1 cellular context compared by ENCODE assay signal in the genomic region with DNA sequence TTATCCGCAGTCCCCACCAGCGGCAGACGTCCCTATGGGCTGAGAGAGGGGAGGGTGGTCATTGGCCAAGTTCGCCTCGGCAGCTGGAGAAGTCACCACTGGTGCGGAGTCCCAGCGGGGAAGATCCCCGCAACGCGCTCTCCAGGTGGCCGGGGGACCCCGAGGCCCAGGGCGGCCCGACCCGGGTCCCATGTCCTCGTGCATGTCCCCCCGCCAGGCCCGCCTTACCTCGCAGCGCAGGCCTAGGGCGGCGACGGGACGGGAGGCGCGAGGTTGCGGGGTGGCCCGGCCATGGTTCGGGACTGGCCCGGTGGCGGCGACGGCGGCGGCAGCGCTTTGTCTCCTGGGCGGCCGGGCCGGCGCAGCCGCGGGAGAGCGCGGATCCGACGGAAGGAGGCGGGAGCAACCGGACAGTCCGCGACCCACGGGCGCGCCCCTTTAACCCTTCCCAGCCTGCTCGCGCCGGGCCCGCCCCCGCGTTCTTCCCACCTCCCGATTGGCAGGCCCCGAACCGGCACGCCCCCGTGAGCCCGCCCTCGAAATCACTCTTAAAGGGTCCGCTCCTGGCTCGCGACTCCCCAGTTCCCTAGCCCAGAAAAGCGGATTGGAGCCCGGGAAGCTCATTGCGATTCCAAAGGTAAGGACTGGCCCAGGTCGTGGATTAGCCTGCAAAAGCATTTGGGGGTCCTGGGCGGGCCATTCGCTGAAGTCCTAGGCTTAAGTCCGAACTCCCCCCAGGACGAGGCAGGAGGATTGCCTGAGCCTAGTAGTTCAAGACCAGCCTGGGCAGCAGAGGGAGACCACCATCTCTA.
TF ChIP-seq lines count a peak whose summit lies in the region.

A gene with protein sequence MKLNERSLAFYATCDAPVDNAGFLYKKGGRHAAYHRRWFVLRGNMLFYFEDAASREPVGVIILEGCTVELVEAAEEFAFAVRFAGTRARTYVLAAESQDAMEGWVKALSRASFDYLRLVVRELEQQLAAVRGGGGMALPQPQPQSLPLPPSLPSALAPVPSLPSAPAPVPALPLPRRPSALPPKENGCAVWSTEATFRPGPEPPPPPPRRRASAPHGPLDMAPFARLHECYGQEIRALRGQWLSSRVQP (minus strand): TSS at position 412 of the 812 bp plus-strand sequence. CDS start 5,668 bp downstream, outside the sequence.

TF ChIP-seq in K562, 482 proteins besides CTCF, POLR2A, EP300 and RAD21 (continued from another document and continues in another):
- TF ChIP-seq MAFF (IDR thresholded peaks at IDR 0.05; ENCODE audit: low read length) (no peak), ZNF282 (CRISPR knock-in tag; IDR thresholded peaks at IDR 0.05) (0 out of 2 replicates have a peak, but pooled peaks have one; percentile 44), HCFC1 (IDR thresholded peaks at IDR 0.05; ENCODE audit: low read depth, low read length) (no peak), ZNF695 (CRISPR knock-in tag; IDR thresholded peaks at IDR 0.05) (no peak), TSC22D4 (tag; IDR thresholded peaks at IDR 0.05) (no peak), CHD1 (IDR thresholded peaks at IDR 0.05; ENCODE audit: low read length) (no peak), BRCA1 (IDR thresholded peaks at IDR 0.05) (no peak), BRCA1 (CRISPR knock-in tag; IDR thresholded peaks at IDR 0.05) (no peak), RB1 (IDR thresholded peaks at IDR 0.05; ENCODE audit: low read depth) (peak; percentile 87), HDGF (IDR thresholded peaks at IDR 0.05) (no peak), NELFE (IDR thresholded peaks at IDR 0.05; ENCODE audit: insufficient read depth, insufficient read length) (no peak), ZNF143 (CRISPR knock-in tag; IDR thresholded peaks at IDR 0.05) (no peak), ETV5 (CRISPR knock-in tag; IDR thresholded peaks at IDR 0.05; ENCODE audit: low read depth) (no peak), ZNF121 (CRISPR knock-in tag; conservative IDR thresholded peaks at IDR 0.05) (no peak), PYGO2 (tag; IDR thresholded peaks at IDR 0.05) (no peak), ZBTB7A (IDR thresholded peaks at IDR 0.05; ENCODE audit: borderline replicate concordance, control insufficient read depth, low read depth, low read length) (peak; percentile 65; the same call in 1 of the 2 replicates), TRIM28 (IDR thresholded peaks at IDR 0.05) (no peak), ELF4 (CRISPR knock-in tag; IDR thresholded peaks at IDR 0.05) (no peak), BRD4 (IDR thresholded peaks at IDR 0.05) (no peak), RBM14 (IDR thresholded peaks at IDR 0.05; ENCODE audit: borderline replicate concordance, insufficient read depth, low read depth, low read length) (no peak), SOX6 (IDR thresholded peaks at IDR 0.05) (0 out of 2 replicates have a peak, but pooled peaks have one; percentile 29), NONO (IDR thresholded peaks at IDR 0.05; ENCODE audit: low read depth in 2 of 2, low read length in 1 of 2) (peak in 1 of 2 experiments; percentile 37; a peak in 1 of 4 replicates), NR2C2 (CRISPR knock-in tag; IDR thresholded peaks at IDR 0.05) (0 out of 2 replicates have a peak, but pooled peaks have one; percentile 14), NR2C2 (tag; IDR thresholded peaks at IDR 0.05) (no peak), ZNF584 (CRISPR knock-in tag; IDR thresholded peaks at IDR 0.05; ENCODE audit: low read depth) (no peak), KLF16 (IDR thresholded peaks at IDR 0.05) (peak; percentile 33; the same call in 1 of the 2 replicates), CREBBP (IDR thresholded peaks at IDR 0.05; ENCODE audit: low read depth, low read length) (no peak), SMAD4 (CRISPR knock-in tag; conservative IDR thresholded peaks at IDR 0.05) (peak; percentile 45; the same call in 1 of the 2 replicates), BDP1 (IDR thresholded peaks at IDR 0.05; ENCODE audit: insufficient read depth, insufficient read length) (no peak)
- TF ChIP-seq, protein P1, sequence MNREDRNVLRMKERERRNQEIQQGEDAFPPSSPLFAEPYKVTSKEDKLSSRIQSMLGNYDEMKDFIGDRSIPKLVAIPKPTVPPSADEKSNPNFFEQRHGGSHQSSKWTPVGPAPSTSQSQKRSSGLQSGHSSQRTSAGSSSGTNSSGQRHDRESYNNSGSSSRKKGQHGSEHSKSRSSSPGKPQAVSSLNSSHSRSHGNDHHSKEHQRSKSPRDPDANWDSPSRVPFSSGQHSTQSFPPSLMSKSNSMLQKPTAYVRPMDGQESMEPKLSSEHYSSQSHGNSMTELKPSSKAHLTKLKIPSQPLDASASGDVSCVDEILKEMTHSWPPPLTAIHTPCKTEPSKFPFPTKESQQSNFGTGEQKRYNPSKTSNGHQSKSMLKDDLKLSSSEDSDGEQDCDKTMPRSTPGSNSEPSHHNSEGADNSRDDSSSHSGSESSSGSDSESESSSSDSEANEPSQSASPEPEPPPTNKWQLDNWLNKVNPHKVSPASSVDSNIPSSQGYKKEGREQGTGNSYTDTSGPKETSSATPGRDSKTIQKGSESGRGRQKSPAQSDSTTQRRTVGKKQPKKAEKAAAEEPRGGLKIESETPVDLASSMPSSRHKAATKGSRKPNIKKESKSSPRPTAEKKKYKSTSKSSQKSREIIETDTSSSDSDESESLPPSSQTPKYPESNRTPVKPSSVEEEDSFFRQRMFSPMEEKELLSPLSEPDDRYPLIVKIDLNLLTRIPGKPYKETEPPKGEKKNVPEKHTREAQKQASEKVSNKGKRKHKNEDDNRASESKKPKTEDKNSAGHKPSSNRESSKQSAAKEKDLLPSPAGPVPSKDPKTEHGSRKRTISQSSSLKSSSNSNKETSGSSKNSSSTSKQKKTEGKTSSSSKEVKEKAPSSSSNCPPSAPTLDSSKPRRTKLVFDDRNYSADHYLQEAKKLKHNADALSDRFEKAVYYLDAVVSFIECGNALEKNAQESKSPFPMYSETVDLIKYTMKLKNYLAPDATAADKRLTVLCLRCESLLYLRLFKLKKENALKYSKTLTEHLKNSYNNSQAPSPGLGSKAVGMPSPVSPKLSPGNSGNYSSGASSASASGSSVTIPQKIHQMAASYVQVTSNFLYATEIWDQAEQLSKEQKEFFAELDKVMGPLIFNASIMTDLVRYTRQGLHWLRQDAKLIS (CRISPR knock-in tag; IDR thresholded peaks at IDR 0.05) = no peak
- TF ChIP-seq, protein P2, sequence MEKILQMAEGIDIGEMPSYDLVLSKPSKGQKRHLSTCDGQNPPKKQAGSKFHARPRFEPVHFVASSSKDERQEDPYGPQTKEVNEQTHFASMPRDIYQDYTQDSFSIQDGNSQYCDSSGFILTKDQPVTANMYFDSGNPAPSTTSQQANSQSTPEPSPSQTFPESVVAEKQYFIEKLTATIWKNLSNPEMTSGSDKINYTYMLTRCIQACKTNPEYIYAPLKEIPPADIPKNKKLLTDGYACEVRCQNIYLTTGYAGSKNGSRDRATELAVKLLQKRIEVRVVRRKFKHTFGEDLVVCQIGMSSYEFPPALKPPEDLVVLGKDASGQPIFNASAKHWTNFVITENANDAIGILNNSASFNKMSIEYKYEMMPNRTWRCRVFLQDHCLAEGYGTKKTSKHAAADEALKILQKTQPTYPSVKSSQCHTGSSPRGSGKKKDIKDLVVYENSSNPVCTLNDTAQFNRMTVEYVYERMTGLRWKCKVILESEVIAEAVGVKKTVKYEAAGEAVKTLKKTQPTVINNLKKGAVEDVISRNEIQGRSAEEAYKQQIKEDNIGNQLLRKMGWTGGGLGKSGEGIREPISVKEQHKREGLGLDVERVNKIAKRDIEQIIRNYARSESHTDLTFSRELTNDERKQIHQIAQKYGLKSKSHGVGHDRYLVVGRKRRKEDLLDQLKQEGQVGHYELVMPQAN (IDR thresholded peaks at IDR 0.05; ENCODE audit: borderline replicate concordance) = no peak
- TF ChIP-seq, protein P3, sequence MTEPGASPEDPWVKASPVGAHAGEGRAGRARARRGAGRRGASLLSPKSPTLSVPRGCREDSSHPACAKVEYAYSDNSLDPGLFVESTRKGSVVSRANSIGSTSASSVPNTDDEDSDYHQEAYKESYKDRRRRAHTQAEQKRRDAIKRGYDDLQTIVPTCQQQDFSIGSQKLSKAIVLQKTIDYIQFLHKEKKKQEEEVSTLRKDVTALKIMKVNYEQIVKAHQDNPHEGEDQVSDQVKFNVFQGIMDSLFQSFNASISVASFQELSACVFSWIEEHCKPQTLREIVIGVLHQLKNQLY (CRISPR knock-in tag; conservative IDR thresholded peaks at IDR 0.05) = no peak
- TF ChIP-seq, protein P4, sequence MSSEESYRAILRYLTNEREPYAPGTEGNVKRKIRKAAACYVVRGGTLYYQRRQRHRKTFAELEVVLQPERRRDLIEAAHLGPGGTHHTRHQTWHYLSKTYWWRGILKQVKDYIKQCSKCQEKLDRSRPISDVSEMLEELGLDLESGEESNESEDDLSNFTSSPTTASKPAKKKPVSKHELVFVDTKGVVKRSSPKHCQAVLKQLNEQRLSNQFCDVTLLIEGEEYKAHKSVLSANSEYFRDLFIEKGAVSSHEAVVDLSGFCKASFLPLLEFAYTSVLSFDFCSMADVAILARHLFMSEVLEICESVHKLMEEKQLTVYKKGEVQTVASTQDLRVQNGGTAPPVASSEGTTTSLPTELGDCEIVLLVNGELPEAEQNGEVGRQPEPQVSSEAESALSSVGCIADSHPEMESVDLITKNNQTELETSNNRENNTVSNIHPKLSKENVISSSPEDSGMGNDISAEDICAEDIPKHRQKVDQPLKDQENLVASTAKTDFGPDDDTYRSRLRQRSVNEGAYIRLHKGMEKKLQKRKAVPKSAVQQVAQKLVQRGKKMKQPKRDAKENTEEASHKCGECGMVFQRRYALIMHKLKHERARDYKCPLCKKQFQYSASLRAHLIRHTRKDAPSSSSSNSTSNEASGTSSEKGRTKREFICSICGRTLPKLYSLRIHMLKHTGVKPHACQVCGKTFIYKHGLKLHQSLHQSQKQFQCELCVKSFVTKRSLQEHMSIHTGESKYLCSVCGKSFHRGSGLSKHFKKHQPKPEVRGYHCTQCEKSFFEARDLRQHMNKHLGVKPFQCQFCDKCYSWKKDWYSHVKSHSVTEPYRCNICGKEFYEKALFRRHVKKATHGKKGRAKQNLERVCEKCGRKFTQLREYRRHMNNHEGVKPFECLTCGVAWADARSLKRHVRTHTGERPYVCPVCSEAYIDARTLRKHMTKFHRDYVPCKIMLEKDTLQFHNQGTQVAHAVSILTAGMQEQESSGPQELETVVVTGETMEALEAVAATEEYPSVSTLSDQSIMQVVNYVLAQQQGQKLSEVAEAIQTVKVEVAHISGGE (CRISPR knock-in tag; IDR thresholded peaks at IDR 0.05) = no peak
- TF ChIP-seq, protein P5, sequence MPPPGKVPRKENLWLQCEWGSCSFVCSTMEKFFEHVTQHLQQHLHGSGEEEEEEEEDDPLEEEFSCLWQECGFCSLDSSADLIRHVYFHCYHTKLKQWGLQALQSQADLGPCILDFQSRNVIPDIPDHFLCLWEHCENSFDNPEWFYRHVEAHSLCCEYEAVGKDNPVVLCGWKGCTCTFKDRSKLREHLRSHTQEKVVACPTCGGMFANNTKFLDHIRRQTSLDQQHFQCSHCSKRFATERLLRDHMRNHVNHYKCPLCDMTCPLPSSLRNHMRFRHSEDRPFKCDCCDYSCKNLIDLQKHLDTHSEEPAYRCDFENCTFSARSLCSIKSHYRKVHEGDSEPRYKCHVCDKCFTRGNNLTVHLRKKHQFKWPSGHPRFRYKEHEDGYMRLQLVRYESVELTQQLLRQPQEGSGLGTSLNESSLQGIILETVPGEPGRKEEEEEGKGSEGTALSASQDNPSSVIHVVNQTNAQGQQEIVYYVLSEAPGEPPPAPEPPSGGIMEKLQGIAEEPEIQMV (tag; conservative IDR thresholded peaks at IDR 0.05; ENCODE audit: low read depth) = no peak
- TF ChIP-seq, protein P6, sequence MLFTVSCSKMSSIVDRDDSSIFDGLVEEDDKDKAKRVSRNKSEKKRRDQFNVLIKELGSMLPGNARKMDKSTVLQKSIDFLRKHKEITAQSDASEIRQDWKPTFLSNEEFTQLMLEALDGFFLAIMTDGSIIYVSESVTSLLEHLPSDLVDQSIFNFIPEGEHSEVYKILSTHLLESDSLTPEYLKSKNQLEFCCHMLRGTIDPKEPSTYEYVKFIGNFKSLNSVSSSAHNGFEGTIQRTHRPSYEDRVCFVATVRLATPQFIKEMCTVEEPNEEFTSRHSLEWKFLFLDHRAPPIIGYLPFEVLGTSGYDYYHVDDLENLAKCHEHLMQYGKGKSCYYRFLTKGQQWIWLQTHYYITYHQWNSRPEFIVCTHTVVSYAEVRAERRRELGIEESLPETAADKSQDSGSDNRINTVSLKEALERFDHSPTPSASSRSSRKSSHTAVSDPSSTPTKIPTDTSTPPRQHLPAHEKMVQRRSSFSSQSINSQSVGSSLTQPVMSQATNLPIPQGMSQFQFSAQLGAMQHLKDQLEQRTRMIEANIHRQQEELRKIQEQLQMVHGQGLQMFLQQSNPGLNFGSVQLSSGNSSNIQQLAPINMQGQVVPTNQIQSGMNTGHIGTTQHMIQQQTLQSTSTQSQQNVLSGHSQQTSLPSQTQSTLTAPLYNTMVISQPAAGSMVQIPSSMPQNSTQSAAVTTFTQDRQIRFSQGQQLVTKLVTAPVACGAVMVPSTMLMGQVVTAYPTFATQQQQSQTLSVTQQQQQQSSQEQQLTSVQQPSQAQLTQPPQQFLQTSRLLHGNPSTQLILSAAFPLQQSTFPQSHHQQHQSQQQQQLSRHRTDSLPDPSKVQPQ (CRISPR knock-in tag; IDR thresholded peaks at IDR 0.05; ENCODE audit: borderline replicate concordance) = no peak
- TF ChIP-seq, protein P7, sequence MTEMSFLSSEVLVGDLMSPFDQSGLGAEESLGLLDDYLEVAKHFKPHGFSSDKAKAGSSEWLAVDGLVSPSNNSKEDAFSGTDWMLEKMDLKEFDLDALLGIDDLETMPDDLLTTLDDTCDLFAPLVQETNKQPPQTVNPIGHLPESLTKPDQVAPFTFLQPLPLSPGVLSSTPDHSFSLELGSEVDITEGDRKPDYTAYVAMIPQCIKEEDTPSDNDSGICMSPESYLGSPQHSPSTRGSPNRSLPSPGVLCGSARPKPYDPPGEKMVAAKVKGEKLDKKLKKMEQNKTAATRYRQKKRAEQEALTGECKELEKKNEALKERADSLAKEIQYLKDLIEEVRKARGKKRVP (CRISPR knock-in tag; IDR thresholded peaks at IDR 0.05) = no peak
- TF ChIP-seq, protein P8, sequence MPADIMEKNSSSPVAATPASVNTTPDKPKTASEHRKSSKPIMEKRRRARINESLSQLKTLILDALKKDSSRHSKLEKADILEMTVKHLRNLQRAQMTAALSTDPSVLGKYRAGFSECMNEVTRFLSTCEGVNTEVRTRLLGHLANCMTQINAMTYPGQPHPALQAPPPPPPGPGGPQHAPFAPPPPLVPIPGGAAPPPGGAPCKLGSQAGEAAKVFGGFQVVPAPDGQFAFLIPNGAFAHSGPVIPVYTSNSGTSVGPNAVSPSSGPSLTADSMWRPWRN (IDR thresholded peaks at IDR 0.05; ENCODE audit: low read depth) = peak; percentile 44; the same call in 1 of the 2 replicates
- TF ChIP-seq, protein P9, sequence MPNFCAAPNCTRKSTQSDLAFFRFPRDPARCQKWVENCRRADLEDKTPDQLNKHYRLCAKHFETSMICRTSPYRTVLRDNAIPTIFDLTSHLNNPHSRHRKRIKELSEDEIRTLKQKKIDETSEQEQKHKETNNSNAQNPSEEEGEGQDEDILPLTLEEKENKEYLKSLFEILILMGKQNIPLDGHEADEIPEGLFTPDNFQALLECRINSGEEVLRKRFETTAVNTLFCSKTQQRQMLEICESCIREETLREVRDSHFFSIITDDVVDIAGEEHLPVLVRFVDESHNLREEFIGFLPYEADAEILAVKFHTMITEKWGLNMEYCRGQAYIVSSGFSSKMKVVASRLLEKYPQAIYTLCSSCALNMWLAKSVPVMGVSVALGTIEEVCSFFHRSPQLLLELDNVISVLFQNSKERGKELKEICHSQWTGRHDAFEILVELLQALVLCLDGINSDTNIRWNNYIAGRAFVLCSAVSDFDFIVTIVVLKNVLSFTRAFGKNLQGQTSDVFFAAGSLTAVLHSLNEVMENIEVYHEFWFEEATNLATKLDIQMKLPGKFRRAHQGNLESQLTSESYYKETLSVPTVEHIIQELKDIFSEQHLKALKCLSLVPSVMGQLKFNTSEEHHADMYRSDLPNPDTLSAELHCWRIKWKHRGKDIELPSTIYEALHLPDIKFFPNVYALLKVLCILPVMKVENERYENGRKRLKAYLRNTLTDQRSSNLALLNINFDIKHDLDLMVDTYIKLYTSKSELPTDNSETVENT (CRISPR knock-in tag; IDR thresholded peaks at IDR 0.05) = peak; percentile 74; the same call in 1 of the 2 replicates
